ENCODE assay signal across 8 cellular contexts in genomic region chr9:135187365-135187764, GRCh38.
"Had no signal": no experiment of that assay in that cellular context is flagged by ENCODE, and none has a peak within 500 bp of the region (broad histone marks: within the 10 kb centered on the region; RNA-seq: fewer than 3 reads in every experiment).

No MANE protein-coding gene starts in this region.

- H3K27ac ChIP-seq: HL-60, KMS-11 had no signal

- FAIRE-seq: HepG2 had no signal

- H3K4me2 ChIP-seq: KMS-11 had no signal

- DNase-seq: GOT3, H9, HCEC 1CT, Karpas-422, KBM-7 had no signal

- ATAC-seq: HepG2 had no signal

- H3K9ac ChIP-seq: KMS-11 had no signal
